In genomic region chr20:49447946-49448809, GRCh38 we compare ENCODE assay signal across 14 cellular contexts. TPM values are rescaled to one million over a fixed set of nuclear protein-coding genes. Genes with fewer than 3 reads are reported as not detected.
DNase-seq lines count a peak whose midpoint lies in the region; ATAC-seq and TF ChIP-seq lines count a peak whose summit lies in the region.
"Had no signal": no experiment of that assay in that cellular context is flagged by ENCODE, and none has a peak within 500 bp of the region (broad histone marks: within the 10 kb centered on the region; RNA-seq: fewer than 3 reads in every experiment).

No MANE protein-coding gene starts in this region.

- H3K23ac ChIP-seq in trophoblast cell (ENCODE audit: low read length), result no peak overlapping the region

- no peak overlapping the region for H3K4ac ChIP-seq in trophoblast cell (ENCODE audit: low read depth, low read length)

- H3K4me1 ChIP-seq in body of pancreas, result peaks cover 7% of the 10 kb centered on the region
- H3K4me1 ChIP-seq in left ventricle myocardium inferior, result peaks cover 56% of the 10 kb centered on the region
- H3K4me1 ChIP-seq in trophoblast cell (ENCODE audit: control insufficient read depth in 1 of 2, insufficient read depth in 2 of 2, low read length in 2 of 2), result no peaks in the 10 kb centered on the region

- peaks cover 0 to 3% of the 10 kb centered on the region in 2 donors for H3K27me3 ChIP-seq in body of pancreas
- H3K27me3 ChIP-seq in left ventricle myocardium inferior (ENCODE audit: low read depth), result peaks cover 26% of the 10 kb centered on the region
- H3K27me3 ChIP-seq in trophoblast cell (ENCODE audit: insufficient read depth, low read length), result no peaks in the 10 kb centered on the region
- H3K27me3 ChIP-seq: SJCRH30 had no signal

- H3K9ac ChIP-seq in trophoblast cell (ENCODE audit: low read length), result no peak overlapping the region

- H3K27ac Mint-ChIP-seq in activated T-helper 2 cell treated with anti-CD3 and anti-CD28 coated beads, Interferon-gamma antibody, Interleukin-2, Interleukin-4, amounts not matched to agents 10 μg/mL and 5 μg/mL and 100 μg/mL, durations not matched to agents 14 hours and 24 hours and 36 hours, result no peak overlapping the region

- H3K27me3 Mint-ChIP-seq in activated T-helper 2 cell treated with anti-CD3 and anti-CD28 coated beads, Interferon-gamma antibody, Interleukin-2, Interleukin-4, amounts not matched to agents 10 μg/mL and 5 μg/mL and 100 μg/mL, durations not matched to agents 14 hours and 24 hours and 36 hours (ENCODE audit: low read depth), result peaks cover 21% of the 10 kb centered on the region

- WGBS in body of pancreas, 2 donors, result 45 to 53% methylated on average over 5 of the region's 5 CpGs
- WGBS in trophoblast cell (ENCODE audit: extremely low coverage, insufficient coverage, insufficient read length), result no CpG with 5 or more reads among the region's 5 CpGs

- no peak overlapping the region for H2BK120ac ChIP-seq in trophoblast cell (ENCODE audit: insufficient read depth, low read length, poor library complexity)

- H4K8ac ChIP-seq in trophoblast cell (ENCODE audit: low read depth, low read length), result no peak overlapping the region

- H3K14ac ChIP-seq in trophoblast cell (ENCODE audit: low read length), result no peak overlapping the region

- H3K4me3 Mint-ChIP-seq in activated T-helper 2 cell treated with anti-CD3 and anti-CD28 coated beads, Interferon-gamma antibody, Interleukin-2, Interleukin-4, amounts not matched to agents 10 μg/mL and 5 μg/mL and 100 μg/mL, durations not matched to agents 14 hours and 24 hours and 36 hours (ENCODE audit: low read depth), result no peak overlapping the region

- no peak overlapping the region for H3K4me2 ChIP-seq in trophoblast cell (ENCODE audit: low read length)

- no peaks in the 10 kb centered on the region for H3K79me1 ChIP-seq in trophoblast cell (ENCODE audit: low read length)

- no peak overlapping the region for H2AK5ac ChIP-seq in trophoblast cell (ENCODE audit: low read length)

- H3K79me2 ChIP-seq in trophoblast cell (ENCODE audit: control insufficient read depth, insufficient read depth, low read length, poor library complexity), result no peaks in the 10 kb centered on the region

- H3K27ac ChIP-seq in body of pancreas, result no peak overlapping the region
- peak overlapping the region; percentile 70 for H3K27ac ChIP-seq in left ventricle myocardium inferior (replicated peaks)
- no peak overlapping the region for H3K27ac ChIP-seq in trophoblast cell (ENCODE audit: low read depth, low read length)
- H3K27ac ChIP-seq: SJCRH30 had no signal

- TF ChIP-seq CTCF in body of pancreas (IDR thresholded peaks at IDR 0.05), result no peak
- TF ChIP-seq CTCF in left ventricle myocardium inferior (IDR thresholded peaks at IDR 0.05; ENCODE audit: borderline replicate concordance), result no peak
- no peak for TF ChIP-seq CTCF in retinal pigment epithelial cell (conservative IDR thresholded peaks at IDR 0.05; ENCODE audit: low read depth, low read length)

- no peak overlapping the region for H2BK5ac ChIP-seq in trophoblast cell (ENCODE audit: low read depth, low read length, poor library complexity)

- H3K9me3 ChIP-seq in body of pancreas (no peaks in the 10 kb centered on the region), left ventricle myocardium inferior (replicated peaks) (no peaks in the 10 kb centered on the region), trophoblast cell (ENCODE audit: insufficient read depth, low read depth, low read length) (peaks cover 4% of the 10 kb centered on the region)
- H3K9me3 ChIP-seq: SJCRH30 had no signal

- intact Hi-C loops in body of pancreas (cut with DNase I) (no loop called here), left ventricle myocardium inferior (cut with micrococcal nuclease) (no loop called here)
- intact Hi-C loops in activated T-helper 2 cell treated with anti-CD3 and anti-CD28 coated beads, Interferon-gamma antibody, Interleukin-2, Interleukin-4, amounts not matched to agents 10 μg/mL and 5 μg/mL and 100 μg/mL, durations not matched to agents 14 hours and 24 hours and 36 hours (cut with micrococcal nuclease), result no loop called here

- H3K4me3 ChIP-seq in body of pancreas, result no peak overlapping the region
- H3K4me3 ChIP-seq in left ventricle myocardium inferior, result no peak overlapping the region
- H3K4me3 ChIP-seq in retinal pigment epithelial cell (ENCODE audit: low read length), result no peak overlapping the region
- H3K4me3 ChIP-seq in trophoblast cell (ENCODE audit: low read depth, low read length), result no peak overlapping the region
- H3K4me3 ChIP-seq: SJCRH30 had no signal

- H3K9me3 Mint-ChIP-seq in activated T-helper 2 cell treated with anti-CD3 and anti-CD28 coated beads, Interferon-gamma antibody, Interleukin-2, Interleukin-4, amounts not matched to agents 10 μg/mL and 5 μg/mL and 100 μg/mL, durations not matched to agents 14 hours and 24 hours and 36 hours, result no peaks in the 10 kb centered on the region

- H2AFZ ChIP-seq in trophoblast cell (ENCODE audit: insufficient read depth, low read length, poor library complexity), result no peak overlapping the region

- H4K91ac ChIP-seq in trophoblast cell (ENCODE audit: low read depth, low read length), result no peak overlapping the region

- no peaks in the 10 kb centered on the region for H3K36me3 Mint-ChIP-seq in activated T-helper 2 cell treated with anti-CD3 and anti-CD28 coated beads, Interferon-gamma antibody, Interleukin-2, Interleukin-4, amounts not matched to agents 10 μg/mL and 5 μg/mL and 100 μg/mL, durations not matched to agents 14 hours and 24 hours and 36 hours (ENCODE audit: low read depth)

- DNase-seq in ELF-1 (ENCODE audit: low read depth, low spot score) (peak; percentile 57), body of pancreas (peak in 2 of 4 donors; percentile 26 to 28), left ventricle myocardium inferior (peak; percentile 36), retinal pigment epithelial cell (ENCODE audit: low read depth) (peak; percentile 54), trophoblast cell (no peak), DMS114 treated with DMSO at 0.1 percent for 48 hours (lab: John Stamatoyannopoulos, UW; ENCODE audit: unreplicated experiment) (no peak)
- no peak for DNase-seq in activated T-helper 2 cell treated with anti-CD3 and anti-CD28 coated beads, Interferon-gamma antibody, Interleukin-2, Interleukin-4, amounts not matched to agents 10 μg/mL and 5 μg/mL and 100 μg/mL, durations not matched to agents 14 hours and 24 hours and 36 hours (ENCODE audit: low spot score)
- DNase-seq: activated T-cell treated with anti-CD3 and anti-CD28 coated beads for 4 hours, amygdala, midbrain, NCI-H1048 had no signal

- no peak overlapping the region for H3K18ac ChIP-seq in trophoblast cell (ENCODE audit: low read length)

- no peak for TF ChIP-seq POLR2A in body of pancreas (IDR thresholded peaks at IDR 0.05)

- H3K4me1 Mint-ChIP-seq in activated T-helper 2 cell treated with anti-CD3 and anti-CD28 coated beads, Interferon-gamma antibody, Interleukin-2, Interleukin-4, amounts not matched to agents 10 μg/mL and 5 μg/mL and 100 μg/mL, durations not matched to agents 14 hours and 24 hours and 36 hours (ENCODE audit: low read depth), result no peaks in the 10 kb centered on the region

- no peak overlapping the region for H4K12ac ChIP-seq in trophoblast cell (ENCODE audit: low read depth, low read length)

- peak; percentile 43 for ATAC-seq in body of pancreas
- no peak for ATAC-seq in GM21447 (IDR thresholded peaks at IDR 0.05; ENCODE audit: unreplicated experiment)

- H3K36me3 ChIP-seq in body of pancreas (replicated peaks in 1 of 2; ENCODE audit: insufficient read depth in 1 of 2, low read depth in 2 of 2) (no peaks in the 10 kb centered on the region), left ventricle myocardium inferior (no peaks in the 10 kb centered on the region), trophoblast cell (ENCODE audit: control insufficient read depth in 1 of 2, insufficient read depth in 2 of 2, low read length in 2 of 2) (no peaks in the 10 kb centered on the region)
- H3K36me3 ChIP-seq: SJCRH30 had no signal

- no peak overlapping the region for H2BK12ac ChIP-seq in trophoblast cell (ENCODE audit: low read length)

RNA-seq across cellular contexts. Expression of gene KCNB1, which starts 34.3 kb away (rescaled TPM):
- 1 to 10 TPM in 1 of 2 donors, under 1 TPM in 1; 0.52 to 3.3 TPM for total RNA-seq in body of pancreas
- total RNA-seq in left ventricle myocardium inferior, result 0.77 TPM
- total RNA-seq in activated T-helper 2 cell treated with anti-CD3 and anti-CD28 coated beads, Interferon-gamma antibody, Interleukin-2, Interleukin-4, amounts not matched to agents 10 μg/mL and 5 μg/mL and 100 μg/mL, durations not matched to agents 14 hours and 24 hours and 36 hours, result 0.05 TPM in 1 of 2 replicates, not detected in the other
- polyA plus RNA-seq in trophoblast cell (2013), result 0.01 and 0.14 TPM in 2 replicates
- total RNA-seq: HT-29 had no signal

Comparison
In these comparisons a context has a peak if more than half of its experiments do, and no peak if none do; other contexts are left out.
1. DNase-seq: peak in ELF-1 (single experiment), left ventricle myocardium inferior (single experiment) and retinal pigment epithelial cell (single experiment); none in activated T-helper 2 cell treated with anti-CD3 and anti-CD28 coated beads, Interferon-gamma antibody, Interleukin-2, Interleukin-4, amounts not matched to agents 10 μg/mL and 5 μg/mL and 100 μg/mL, durations not matched to agents 14 hours and 24 hours and 36 hours (single experiment), trophoblast cell (0 of 2) and DMS114 treated with DMSO at 0.1 percent for 48 hours (single experiment).